ENCODE assay signal across 8 cellular contexts in genomic region chr19:7944177-7944761, GRCh38. TPM values are rescaled to one million over a fixed set of nuclear protein-coding genes. Genes with fewer than 3 reads are reported as not detected.
DNase-seq lines count a peak whose midpoint lies in the region; ATAC-seq and TF ChIP-seq lines count a peak whose summit lies in the region.

No MANE protein-coding gene starts in this region.

- H3K9me3 Mint-ChIP-seq in Calu3 (ENCODE audit: low read depth, unreplicated experiment) = no peaks in the 10 kb centered on the region
- H3K9me3 Mint-ChIP-seq in nephron progenitor cell = peaks cover 5% of the 10 kb centered on the region
- no peaks in the 10 kb centered on the region for H3K9me3 Mint-ChIP-seq in stimulated activated naive CD8-positive, alpha-beta T cell treated with anti-CD3 and anti-CD28 coated beads, Interleukin-15, Interleukin-2, amounts not matched to agents 100 ng/mL and 50 ng/mL, for 24 hours

- CTCF ChIA-PET in Calu3 (lab: Charles Lee) = interaction anchor here (0.5 to 2.4 kb wide), 13 partner anchors 13 to 307 kb away, joined by 3 to 13 read pairs (median 4); partner anchors contain the start of gene SNAPC2

- peak overlapping the region; percentile 93 for H3K27ac Mint-ChIP-seq in Calu3 (ENCODE audit: unreplicated experiment)
- H3K27ac Mint-ChIP-seq in nephron progenitor cell = peak overlapping the region; percentile 100
- peak overlapping the region; percentile 98 for H3K27ac Mint-ChIP-seq in stimulated activated naive CD8-positive, alpha-beta T cell treated with anti-CD3 and anti-CD28 coated beads, Interleukin-15, Interleukin-2, amounts not matched to agents 100 ng/mL and 50 ng/mL, for 24 hours

- H3K36me3 Mint-ChIP-seq in Calu3 (ENCODE audit: insufficient read depth, unreplicated experiment) (peaks cover 38% of the 10 kb centered on the region), nephron progenitor cell (ENCODE audit: low read depth) (peaks cover 25% of the 10 kb centered on the region)
- H3K36me3 Mint-ChIP-seq in stimulated activated naive CD8-positive, alpha-beta T cell treated with anti-CD3 and anti-CD28 coated beads, Interleukin-15, Interleukin-2, amounts not matched to agents 100 ng/mL and 50 ng/mL, for 24 hours (ENCODE audit: low read depth) = peaks cover 11% of the 10 kb centered on the region

- H3K4me3 Mint-ChIP-seq in Calu3 (ENCODE audit: low read depth, unreplicated experiment) = peak overlapping the region; percentile 91
- peak overlapping the region; percentile 94 for H3K4me3 Mint-ChIP-seq in nephron progenitor cell
- H3K4me3 Mint-ChIP-seq in stimulated activated naive CD8-positive, alpha-beta T cell treated with anti-CD3 and anti-CD28 coated beads, Interleukin-15, Interleukin-2, amounts not matched to agents 100 ng/mL and 50 ng/mL, for 24 hours = peak overlapping the region; percentile 93

- peak; percentile 74 for DNase-seq in Calu3
- DNase-seq in Kasumi-1 (lab: John Stamatoyannopoulos, UW) = peak; percentile 71 to 83
- DNase-seq in RKO (ENCODE audit: low spot score) = peak; percentile 89
- peak; percentile 70 to 76 for DNase-seq in activated T-helper 1 cell treated with anti-CD3 and anti-CD28 coated beads, Interleukin-2, amount 50 U/mL, for 16 hours (ENCODE audit: low read depth in 1 of 2, low spot score in 1 of 2)
- peak; percentile 96 for DNase-seq in fibroblast of pulmonary artery (ENCODE audit: low read depth)
- DNase-seq in nephron progenitor cell = peak; percentile 87

- TF ChIP-seq CTCF in Calu3 (IDR thresholded peaks at IDR 0.05; ENCODE audit: unreplicated experiment) (peak; percentile 70), fibroblast of pulmonary artery (IDR thresholded peaks at IDR 0.05; ENCODE audit: low read length, missing control alignments) (peak; percentile 80), nephron progenitor cell (IDR thresholded peaks at IDR 0.05) (peak; percentile 79)

- peak; percentile 32 for ATAC-seq in GM21619 (IDR thresholded peaks at IDR 0.05; ENCODE audit: unreplicated experiment)

- intact Hi-C loops in Calu3 (cut with micrococcal nuclease; ENCODE audit: unreplicated experiment) = loop anchor here (2.0 kb wide), 1 partner anchor 309 kb away; no protein-coding TSS in a partner anchor

- no peaks in the 10 kb centered on the region for H3K27me3 Mint-ChIP-seq in Calu3 (ENCODE audit: unreplicated experiment)
- no peaks in the 10 kb centered on the region for H3K27me3 Mint-ChIP-seq in nephron progenitor cell (ENCODE audit: low read depth, poor library complexity)
- H3K27me3 Mint-ChIP-seq in stimulated activated naive CD8-positive, alpha-beta T cell treated with anti-CD3 and anti-CD28 coated beads, Interleukin-15, Interleukin-2, amounts not matched to agents 100 ng/mL and 50 ng/mL, for 24 hours = no peaks in the 10 kb centered on the region

- BruUV-seq in Calu3 (replicated peaks; lab: Mats Ljungman, UMichigan) = TSS peak; percentile 92

- peak overlapping the region; percentile 96 for H3K4me3 ChIP-seq in fibroblast of pulmonary artery (replicated peaks; ENCODE audit: low read depth, low read length)

- H3K4me1 Mint-ChIP-seq in Calu3 (ENCODE audit: low read depth, unreplicated experiment) = peaks cover 20% of the 10 kb centered on the region
- H3K4me1 Mint-ChIP-seq in nephron progenitor cell = peaks cover 20% of the 10 kb centered on the region
- peaks cover 40% of the 10 kb centered on the region for H3K4me1 Mint-ChIP-seq in stimulated activated naive CD8-positive, alpha-beta T cell treated with anti-CD3 and anti-CD28 coated beads, Interleukin-15, Interleukin-2, amounts not matched to agents 100 ng/mL and 50 ng/mL, for 24 hours (ENCODE audit: low read depth)

RNA-seq across cellular contexts. Expression of gene TIMM44, which starts 0.8 kb away (rescaled TPM):
- total RNA-seq in Calu3 (2022) = 55.0 and 57.8 TPM in 2 replicates

RNA-seq across cellular contexts. Expression of gene CTXN1, which starts 18.3 kb away (rescaled TPM):
- total RNA-seq in Calu3 (2022) = 12.0 and 12.2 TPM in 2 replicates

RNA-seq across cellular contexts. Expression of gene SNAPC2, which starts 24.1 kb away (rescaled TPM):
- 12.1 and 16.4 TPM in 2 replicates for total RNA-seq in Calu3 (2022)

RNA-seq across cellular contexts. Expression of gene TGFBR3L, which starts 29.6 kb away (rescaled TPM):
- total RNA-seq in Calu3 (2022) = 0.94 and 1.6 TPM in 2 replicates

RNA-seq across cellular contexts. Expression of gene MAP2K7, which starts 40.6 kb away (rescaled TPM):
- 27.0 and 28.0 TPM in 2 replicates for total RNA-seq in Calu3 (2022)

Comparison
In these comparisons a context has a peak if more than half of its experiments do, and no peak if none do; other contexts are left out.
1. Peak in every context shown above with its lines: DNase-seq, ATAC-seq and H3K4me3 ChIP-seq.